ENCODE assay signal across 20 cellular contexts in genomic region chr10:78358982-78359381, GRCh38.
DNase-seq lines count a peak whose midpoint lies in the region; ATAC-seq and TF ChIP-seq lines count a peak whose summit lies in the region.
"Had no signal": no experiment of that assay in that cellular context is flagged by ENCODE, and none has a peak within 500 bp of the region (broad histone marks: within the 10 kb centered on the region; RNA-seq: fewer than 3 reads in every experiment).

No MANE protein-coding gene starts in this region.

- no CpG with 5 or more reads among the region's 5 CpGs for WGBS in mesendoderm (ENCODE audit: extremely low coverage, insufficient coverage, low lambda C conversion rate)
- no CpG with 5 or more reads among the region's 5 CpGs for WGBS in trophoblast cell (ENCODE audit: extremely low coverage, insufficient coverage, insufficient read length)

- TF ChIP-seq POLR2A in erythroblast (IDR thresholded peaks at IDR 0.05; ENCODE audit: low read length), result no peak

- H4K5ac ChIP-seq in mesendoderm (ENCODE audit: low read length), result no peak overlapping the region

- CTCF ChIA-PET in activated CD4-positive, alpha-beta T cell treated with anti-CD3 and anti-CD28 coated beads, Interleukin-2, amount 10 ng/mL, durations not matched to agents 7 days and 5 days (lab: Charles Lee), result interaction anchor here (1.0 kb wide), 2 partner anchors 11 to 18 kb away, joined by 3 read pairs; no protein-coding TSS in a partner anchor

- H3K4ac ChIP-seq in mesendoderm (ENCODE audit: low read depth, low read length) (no peak overlapping the region), trophoblast cell (ENCODE audit: low read depth, low read length) (peak overlapping the region; percentile 84)

- no peak overlapping the region for H4K8ac ChIP-seq in mesendoderm (ENCODE audit: low read depth, low read length)
- H4K8ac ChIP-seq in trophoblast cell (ENCODE audit: low read depth, low read length), result peak overlapping the region; percentile 90

- H3K9ac ChIP-seq in mesendoderm (ENCODE audit: low read length) (no peak overlapping the region), trophoblast cell (ENCODE audit: low read length) (no peak overlapping the region)

- H2BK12ac ChIP-seq in trophoblast cell (ENCODE audit: low read length), result peak overlapping the region; percentile 99

- peaks cover 4% of the 10 kb centered on the region for H3K36me3 Mint-ChIP-seq in activated CD4-positive, alpha-beta T cell treated with anti-CD3 and anti-CD28 coated beads, Interleukin-2, amount 10 ng/mL, durations not matched to agents 7 days and 5 days (ENCODE audit: low read depth)

- H3K23ac ChIP-seq in mesendoderm (ENCODE audit: low read length) (no peak overlapping the region), trophoblast cell (ENCODE audit: low read length) (no peak overlapping the region)

- peak overlapping the region; percentile 41 for H4K12ac ChIP-seq in trophoblast cell (ENCODE audit: low read depth, low read length)

- no peak overlapping the region for H2AK5ac ChIP-seq in mesendoderm (ENCODE audit: low read length)
- peak overlapping the region; percentile 99 for H2AK5ac ChIP-seq in trophoblast cell (ENCODE audit: low read length)

- H3K56ac ChIP-seq in mesendoderm (ENCODE audit: low read length), result peak overlapping the region; percentile 52

- H3K4me1 ChIP-seq in mesendoderm (ENCODE audit: control insufficient read depth, low read depth, low read length) (peaks cover 16% of the 10 kb centered on the region), trophoblast cell (ENCODE audit: control insufficient read depth in 1 of 2, insufficient read depth in 2 of 2, low read length in 2 of 2) (peaks cover 43 to 52% of the 10 kb centered on the region in 2 experiments)
- H3K4me1 ChIP-seq: SJCRH30 had no signal

- peaks cover 27% of the 10 kb centered on the region for H3K4me1 Mint-ChIP-seq in activated CD4-positive, alpha-beta T cell treated with anti-CD3 and anti-CD28 coated beads, Interleukin-2, amount 10 ng/mL, durations not matched to agents 7 days and 5 days

- peak overlapping the region; percentile 94 for H3K14ac ChIP-seq in trophoblast cell (ENCODE audit: low read length)

- H3K9me3 Mint-ChIP-seq in activated CD4-positive, alpha-beta T cell treated with anti-CD3 and anti-CD28 coated beads, Interleukin-2, amount 10 ng/mL, durations not matched to agents 7 days and 5 days, result no peaks in the 10 kb centered on the region

- H3K9me3 ChIP-seq in trophoblast cell (ENCODE audit: insufficient read depth, low read depth, low read length), result no peaks in the 10 kb centered on the region
- H3K9me3 ChIP-seq: SJCRH30 had no signal

- peak overlapping the region; percentile 42 for H3K27ac Mint-ChIP-seq in activated CD4-positive, alpha-beta T cell treated with anti-CD3 and anti-CD28 coated beads, Interleukin-2, amount 10 ng/mL, durations not matched to agents 7 days and 5 days

- H3K27me3 Mint-ChIP-seq in activated CD4-positive, alpha-beta T cell treated with anti-CD3 and anti-CD28 coated beads, Interleukin-2, amount 10 ng/mL, durations not matched to agents 7 days and 5 days, result no peaks in the 10 kb centered on the region

- no peak for DNase-seq in activated CD4-positive, alpha-beta T cell treated with anti-CD3 and anti-CD28 coated beads, Interleukin-2, amount 10 ng/mL, durations not matched to agents 7 days and 5 days
- DNase-seq in activated CD4-positive, alpha-beta T cell treated with anti-CD3 and anti-CD28 coated beads, Interleukin-2, amount 50 U/mL, for 48 hours, result no peak
- DNase-seq in mesendoderm (no peak), trophoblast cell (no peak), erythroblast (lab: John Stamatoyannopoulos, UW) (no peak), DMS114 treated with DMSO at 0.1 percent for 48 hours (lab: John Stamatoyannopoulos, UW; ENCODE audit: unreplicated experiment) (no peak)
- DNase-seq: Calu3; DMS153; NCI-H1048; NCI-H1694; NCI-H2081; NCI-H2171 treated with DMSO at 0.1 percent for 48 hours; NCI-H345; NCI-H748 treated with DMSO at 0.1 percent for 48 hours; NK-92 treated with Interleukin-12 subunit alpha and Interleukin-12 subunit beta, amount 100 ng/mL, for 24 hours; PC-9; SJCRH30 had no signal

- H3K36me3 ChIP-seq in mesendoderm (ENCODE audit: control insufficient read depth, insufficient read depth, low read length) (no peaks in the 10 kb centered on the region), trophoblast cell (ENCODE audit: control insufficient read depth in 1 of 2, insufficient read depth in 2 of 2, low read length in 2 of 2) (no peaks in the 10 kb centered on the region)
- H3K36me3 ChIP-seq: SJCRH30 had no signal

- H3K4me2 ChIP-seq in mesendoderm (ENCODE audit: low read length) (no peak overlapping the region), trophoblast cell (ENCODE audit: low read length) (no peak overlapping the region)
- H3K4me2 ChIP-seq: PC-9 had no signal

- H3K27ac ChIP-seq in mesendoderm (ENCODE audit: low read depth, low read length) (no peak overlapping the region), trophoblast cell (ENCODE audit: low read depth, low read length) (peak overlapping the region; percentile 95)
- H3K27ac ChIP-seq: HL-60, PC-9, SJCRH30 had no signal

- no peak for ATAC-seq in HG03139 (IDR thresholded peaks at IDR 0.05; ENCODE audit: unreplicated experiment)
- ATAC-seq: HCT116 had no signal

- H3K79me1 ChIP-seq in mesendoderm (ENCODE audit: low read length) (no peaks in the 10 kb centered on the region), trophoblast cell (ENCODE audit: low read length) (peaks cover 59% of the 10 kb centered on the region)

- no peak overlapping the region for H2BK15ac ChIP-seq in mesendoderm (replicated peaks; ENCODE audit: low read depth)

- no peak overlapping the region for H2BK120ac ChIP-seq in mesendoderm (ENCODE audit: low read depth, low read length)
- H2BK120ac ChIP-seq in trophoblast cell (ENCODE audit: insufficient read depth, low read length, poor library complexity), result peak overlapping the region; percentile 99

- H2AFZ ChIP-seq in trophoblast cell (ENCODE audit: insufficient read depth, low read length, poor library complexity), result peak overlapping the region; percentile 77
- H2AFZ ChIP-seq: PC-9 had no signal

- H3K79me2 ChIP-seq in mesendoderm (ENCODE audit: control insufficient read depth, insufficient read depth, low read length), result no peaks in the 10 kb centered on the region
- peaks cover 18% of the 10 kb centered on the region for H3K79me2 ChIP-seq in trophoblast cell (ENCODE audit: control insufficient read depth, insufficient read depth, low read length, poor library complexity)

- H3K27me3 ChIP-seq in mesendoderm (ENCODE audit: insufficient read depth, low read length, poor library complexity) (no peaks in the 10 kb centered on the region), trophoblast cell (ENCODE audit: insufficient read depth, low read length) (no peaks in the 10 kb centered on the region)

- H3K4me3 Mint-ChIP-seq in activated CD4-positive, alpha-beta T cell treated with anti-CD3 and anti-CD28 coated beads, Interleukin-2, amount 10 ng/mL, durations not matched to agents 7 days and 5 days, result no peak overlapping the region

- H3K4me3 ChIP-seq in mesendoderm (ENCODE audit: low read length) (no peak overlapping the region), trophoblast cell (ENCODE audit: low read depth, low read length) (no peak overlapping the region)
- H3K4me3 ChIP-seq: PC-9, SJCRH30 had no signal

- H4K91ac ChIP-seq in trophoblast cell (ENCODE audit: low read depth, low read length), result peak overlapping the region; percentile 100

- H2BK5ac ChIP-seq in mesendoderm (ENCODE audit: low read length) (no peak overlapping the region), trophoblast cell (ENCODE audit: low read depth, low read length, poor library complexity) (peak overlapping the region; percentile 95)

- POLR2A ChIA-PET in activated CD4-positive, alpha-beta T cell treated with anti-CD3 and anti-CD28 coated beads, Interleukin-2, amount 10 ng/mL, durations not matched to agents 7 days and 5 days (lab: Charles Lee), result no interaction called here

- H3K18ac ChIP-seq in mesendoderm (ENCODE audit: low read length) (no peak overlapping the region), trophoblast cell (ENCODE audit: low read length) (peak overlapping the region; percentile 30)
